26 cellular contexts compared by ENCODE assay signal in genomic region chr10:58582045-58582444, GRCh38.
"Had no signal": no experiment of that assay in that cellular context is flagged by ENCODE, and none has a peak within 500 bp of the region (broad histone marks: within the 10 kb centered on the region; RNA-seq: fewer than 3 reads in every experiment).

No MANE protein-coding gene starts in this region.

- DNase-seq: dermis blood vessel endothelial cell; dorsolateral prefrontal cortex; effector CD4-positive, alpha-beta T cell; effector memory CD4-positive, alpha-beta T cell; foreskin keratinocyte; heart left ventricle; hypothalamus; immature natural killer cell; islet precursor cell; kidney; kidney glomerular epithelial cell; left cardiac atrium; left lung; left ventricle myocardium superior; lower lobe of right lung; mesendoderm; midbrain; naive thymus-derived CD4-positive, alpha-beta T cell; natural killer cell had no signal

- H3K4me1 ChIP-seq: foreskin keratinocyte had no signal

- FAIRE-seq: colon, endothelial cell of umbilical vein, frontal cortex, kidney had no signal

- H3K27me3 ChIP-seq: dorsolateral prefrontal cortex, esophagus muscularis mucosa, foreskin keratinocyte, gastroesophageal sphincter, hepatocyte, left lung had no signal

- H3K27ac ChIP-seq: coronary artery, dorsolateral prefrontal cortex, esophagus muscularis mucosa, foreskin keratinocyte, gastroesophageal sphincter, heart left ventricle, hepatocyte, left lung, lower lobe of right lung had no signal

- H3K4me1 Mint-ChIP-seq: natural killer cell had no signal

- H3K36me3 ChIP-seq: esophagus muscularis mucosa, gastroesophageal sphincter, heart left ventricle, left lung, lower lobe of right lung had no signal

- H3K9me3 ChIP-seq: left lung, lower lobe of right lung had no signal

- ATAC-seq: foreskin keratinocyte; gastroesophageal sphincter; heart left ventricle; left cardiac atrium; left lung; left ventricle myocardium superior; lower lobe of right lung; naive thymus-derived CD4-positive, alpha-beta T cell; natural killer cell had no signal

- H3K36me3 Mint-ChIP-seq: immature natural killer cell; naive thymus-derived CD4-positive, alpha-beta T cell; natural killer cell had no signal

- H3K27ac Mint-ChIP-seq: immature natural killer cell; naive thymus-derived CD4-positive, alpha-beta T cell; natural killer cell had no signal

- H3K4me2 ChIP-seq: hepatocyte had no signal

- H2AFZ ChIP-seq: hepatocyte had no signal

- H3K4me3 ChIP-seq: coronary artery, dorsolateral prefrontal cortex, esophagus muscularis mucosa, gastroesophageal sphincter, heart left ventricle, hepatocyte, left lung, lower lobe of right lung had no signal

- H3K4me3 Mint-ChIP-seq: immature natural killer cell; naive thymus-derived CD4-positive, alpha-beta T cell; natural killer cell had no signal
